ENCODE assay signal across 1 cellular context in genomic region chr7:75906991-75907667, GRCh38.
TF ChIP-seq lines count a peak whose summit lies in the region.

No MANE protein-coding gene starts in this region.

TF ChIP-seq in HepG2, 621 proteins besides CTCF, POLR2A, EP300 and RAD21 (continued from another document and continues in another):
- TF ChIP-seq SKIL (CRISPR knock-in tag; IDR thresholded peaks at IDR 0.05; ENCODE audit: borderline replicate concordance) (no peak; the same call in 1 of the 2 replicates), PRDM15 (CRISPR knock-in tag; IDR thresholded peaks at IDR 0.05) (peak; percentile 98), ZNF879 (CRISPR knock-in tag; IDR thresholded peaks at IDR 0.05) (0 out of 2 replicates have a peak, but pooled peaks have one; percentile 54), DDIT3 (CRISPR knock-in tag; IDR thresholded peaks at IDR 0.05) (no peak), BCL6 (CRISPR knock-in tag; IDR thresholded peaks at IDR 0.05) (peak; percentile 63), ZNF274 (CRISPR knock-in tag; IDR thresholded peaks at IDR 0.05) (no peak), NFYC (CRISPR knock-in tag; IDR thresholded peaks at IDR 0.05) (no peak), PRMT3 (CRISPR knock-in tag; IDR thresholded peaks at IDR 0.05; ENCODE audit: borderline replicate concordance, low read depth) (no peak), RFXAP (CRISPR knock-in tag; IDR thresholded peaks at IDR 0.05; ENCODE audit: borderline replicate concordance) (no peak; the same call in 1 of the 2 replicates), NR3C1 (CRISPR knock-in tag; IDR thresholded peaks at IDR 0.05) (no peak), MAFG (CRISPR knock-in tag; IDR thresholded peaks at IDR 0.05) (no peak), SIX4 (CRISPR knock-in tag; IDR thresholded peaks at IDR 0.05) (peak; percentile 39), PATZ1 (CRISPR knock-in tag; IDR thresholded peaks at IDR 0.05) (peak; percentile 66; the same call in 1 of the 2 replicates), ZNF7 (CRISPR knock-in tag; IDR thresholded peaks at IDR 0.05) (no peak), RCOR2 (CRISPR knock-in tag; IDR thresholded peaks at IDR 0.05) (no peak), RBAK (CRISPR knock-in tag; IDR thresholded peaks at IDR 0.05) (no peak), ZUFSP (CRISPR knock-in tag; IDR thresholded peaks at IDR 0.05; ENCODE audit: borderline replicate concordance) (no peak), TCF7L2 (IDR thresholded peaks at IDR 0.05; ENCODE audit: low read depth, low read length) (no peak), CBX1 (IDR thresholded peaks at IDR 0.05; ENCODE audit: low read depth) (no peak), ZNF772 (CRISPR knock-in tag; IDR thresholded peaks at IDR 0.05) (no peak), AHDC1 (CRISPR knock-in tag; IDR thresholded peaks at IDR 0.05; ENCODE audit: borderline replicate concordance) (peak; percentile 67; the same call in 1 of the 2 replicates), ZNF607 (CRISPR knock-in tag; IDR thresholded peaks at IDR 0.05; ENCODE audit: borderline replicate concordance) (no peak), THAP9 (CRISPR knock-in tag; IDR thresholded peaks at IDR 0.05; ENCODE audit: borderline replicate concordance) (no peak), FOXP1 (IDR thresholded peaks at IDR 0.05) (0 out of 2 replicates have a peak, but pooled peaks have one; percentile 38), FOXP1 (CRISPR knock-in tag; IDR thresholded peaks at IDR 0.05) (peak; percentile 40), HOXA3 (CRISPR knock-in tag; IDR thresholded peaks at IDR 0.05) (peak; percentile 87), BRF2 (CRISPR knock-in tag; IDR thresholded peaks at IDR 0.05) (no peak), RBM39 (IDR thresholded peaks at IDR 0.05; ENCODE audit: low read depth, low read length, poor library complexity, severe bottlenecking) (no peak), BRCA1 (CRISPR knock-in tag; IDR thresholded peaks at IDR 0.05) (0 out of 2 replicates have a peak, but pooled peaks have one; percentile 59), JDP2 (CRISPR knock-in tag; IDR thresholded peaks at IDR 0.05; ENCODE audit: borderline replicate concordance) (no peak), ZC3H13 (CRISPR knock-in tag; IDR thresholded peaks at IDR 0.05) (no peak), TFAP4 (IDR thresholded peaks at IDR 0.05; ENCODE audit: borderline replicate concordance, low read depth) (peak; percentile 77; the same call in 1 of the 2 replicates), ZNF780A (CRISPR knock-in tag; IDR thresholded peaks at IDR 0.05) (no peak), STAT6 (CRISPR knock-in tag; IDR thresholded peaks at IDR 0.05; ENCODE audit: borderline replicate concordance) (peak; percentile 81)
